In the genomic region with DNA sequence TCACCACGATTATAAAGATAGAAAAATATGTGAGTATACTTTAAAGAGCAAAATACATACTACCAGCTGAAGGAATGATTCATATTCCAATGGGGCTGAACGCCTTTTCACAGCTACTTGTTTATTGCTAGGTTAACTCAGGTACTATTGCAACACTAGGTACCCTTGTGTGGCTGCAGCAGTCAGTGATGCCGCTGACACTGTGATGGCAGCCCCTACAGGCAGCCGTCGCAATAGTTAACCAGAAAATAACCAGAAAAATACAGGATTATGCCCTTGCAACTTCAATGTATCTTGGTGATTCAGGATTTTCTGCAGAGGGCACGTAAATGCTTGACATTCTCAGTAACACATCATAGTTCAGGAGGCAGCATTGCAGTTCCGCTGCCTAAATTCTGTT, we compare ENCODE assay signal across 1 cellular context.
TF ChIP-seq lines count a peak whose summit lies in the region.

No MANE protein-coding gene starts in this region.

TF ChIP-seq in A549, 52 proteins besides CTCF, POLR2A, EP300 and RAD21 (continued from another document):
- TF ChIP-seq, protein P1, sequence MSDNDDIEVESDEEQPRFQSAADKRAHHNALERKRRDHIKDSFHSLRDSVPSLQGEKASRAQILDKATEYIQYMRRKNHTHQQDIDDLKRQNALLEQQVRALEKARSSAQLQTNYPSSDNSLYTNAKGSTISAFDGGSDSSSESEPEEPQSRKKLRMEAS (IDR thresholded peaks at IDR 0.05) = no peak
- TF ChIP-seq MAFK (IDR thresholded peaks at IDR 0.05; ENCODE audit: partially characterized antibody) = no peak
- TF ChIP-seq BHLHE40 (IDR thresholded peaks at IDR 0.05; ENCODE audit: low read depth, low read length) = no peak
- no peak for TF ChIP-seq HOXB13 (CRISPR knock-in tag; IDR thresholded peaks at IDR 0.05; ENCODE audit: low read depth)
- no peak for TF ChIP-seq ESRRA (IDR thresholded peaks at IDR 0.05; ENCODE audit: borderline replicate concordance, low read length)
- TF ChIP-seq RFX5 (IDR thresholded peaks at IDR 0.05) = no peak
- no peak for TF ChIP-seq FOXS1 (CRISPR knock-in tag; IDR thresholded peaks at IDR 0.05)
- TF ChIP-seq, protein P2, sequence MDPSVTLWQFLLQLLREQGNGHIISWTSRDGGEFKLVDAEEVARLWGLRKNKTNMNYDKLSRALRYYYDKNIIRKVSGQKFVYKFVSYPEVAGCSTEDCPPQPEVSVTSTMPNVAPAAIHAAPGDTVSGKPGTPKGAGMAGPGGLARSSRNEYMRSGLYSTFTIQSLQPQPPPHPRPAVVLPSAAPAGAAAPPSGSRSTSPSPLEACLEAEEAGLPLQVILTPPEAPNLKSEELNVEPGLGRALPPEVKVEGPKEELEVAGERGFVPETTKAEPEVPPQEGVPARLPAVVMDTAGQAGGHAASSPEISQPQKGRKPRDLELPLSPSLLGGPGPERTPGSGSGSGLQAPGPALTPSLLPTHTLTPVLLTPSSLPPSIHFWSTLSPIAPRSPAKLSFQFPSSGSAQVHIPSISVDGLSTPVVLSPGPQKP (IDR thresholded peaks at IDR 0.05; ENCODE audit: low read depth, low read length) = no peak
